ENCODE assay signal across 1 cellular context in genomic region chr14:50088117-50088515, GRCh38.
TF ChIP-seq lines count a peak whose summit lies in the region.

No MANE protein-coding gene starts in this region.

TF ChIP-seq in GM12878, 131 proteins besides CTCF, POLR2A, EP300 and RAD21:
- no peak for TF ChIP-seq BACH1 (IDR thresholded peaks at IDR 0.05; ENCODE audit: borderline replicate concordance)
- TF ChIP-seq, protein P1, sequence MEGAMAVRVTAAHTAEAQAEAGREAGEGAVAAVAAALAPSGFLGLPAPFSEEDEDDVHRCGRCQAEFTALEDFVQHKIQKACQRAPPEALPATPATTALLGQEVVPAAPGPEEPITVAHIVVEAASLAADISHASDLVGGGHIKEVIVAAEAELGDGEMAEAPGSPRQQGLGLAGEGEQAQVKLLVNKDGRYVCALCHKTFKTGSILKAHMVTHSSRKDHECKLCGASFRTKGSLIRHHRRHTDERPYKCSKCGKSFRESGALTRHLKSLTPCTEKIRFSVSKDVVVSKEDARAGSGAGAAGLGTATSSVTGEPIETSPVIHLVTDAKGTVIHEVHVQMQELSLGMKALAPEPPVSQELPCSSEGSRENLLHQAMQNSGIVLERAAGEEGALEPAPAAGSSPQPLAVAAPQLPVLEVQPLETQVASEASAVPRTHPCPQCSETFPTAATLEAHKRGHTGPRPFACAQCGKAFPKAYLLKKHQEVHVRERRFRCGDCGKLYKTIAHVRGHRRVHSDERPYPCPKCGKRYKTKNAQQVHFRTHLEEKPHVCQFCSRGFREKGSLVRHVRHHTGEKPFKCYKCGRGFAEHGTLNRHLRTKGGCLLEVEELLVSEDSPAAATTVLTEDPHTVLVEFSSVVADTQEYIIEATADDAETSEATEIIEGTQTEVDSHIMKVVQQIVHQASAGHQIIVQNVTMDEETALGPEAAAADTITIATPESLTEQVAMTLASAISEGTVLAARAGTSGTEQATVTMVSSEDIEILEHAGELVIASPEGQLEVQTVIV (IDR thresholded peaks at IDR 0.05; ENCODE audit: borderline replicate concordance, partially characterized antibody), result no peak
- no peak for TF ChIP-seq CBX5 (IDR thresholded peaks at IDR 0.05; ENCODE audit: low read depth)
